18 cellular contexts compared by ENCODE assay signal in genomic region chrX:50769389-50770063, GRCh38. TPM values are rescaled to one million over a fixed set of nuclear protein-coding genes. Genes with fewer than 3 reads are reported as not detected.
A peak's percentile ranks its signal among the peaks of the same experiment; 100 is the strongest.
DNase-seq lines count a peak whose midpoint lies in the region; ATAC-seq and TF ChIP-seq lines count a peak whose summit lies in the region.
"Had no signal": no experiment of that assay in that cellular context is flagged by ENCODE, and none has a peak within 500 bp of the region (broad histone marks: within the 10 kb centered on the region; RNA-seq: fewer than 3 reads in every experiment).

No MANE protein-coding gene starts in this region.

- no peaks in the 10 kb centered on the region for H3K4me1 ChIP-seq in mucosa of descending colon (ENCODE audit: low read depth)
- peaks cover 0 to 8% (median 2%) of the 10 kb centered on the region in 4 donors for H3K4me1 ChIP-seq in upper lobe of left lung
- H3K4me1 ChIP-seq: parathyroid adenoma had no signal

- H3K36me3 ChIP-seq in mucosa of descending colon (ENCODE audit: low read depth) (no peaks in the 10 kb centered on the region), upper lobe of left lung (no peaks in the 10 kb centered on the region)

- H3K9me3 ChIP-seq in mucosa of descending colon: no peaks in the 10 kb centered on the region
- H3K9me3 ChIP-seq in upper lobe of left lung: no peaks in the 10 kb centered on the region

- no peaks in the 10 kb centered on the region for H3K27me3 ChIP-seq in upper lobe of left lung

- TF ChIP-seq EP300 in upper lobe of left lung (IDR thresholded peaks at IDR 0.05): peak in 2 of 4 donors; percentile 3 to 22

- intact Hi-C loops in left ventricle myocardium superior (cut with micrococcal nuclease): no loop called here
- intact Hi-C loops in Right ventricle myocardium inferior (cut with DNase I): no loop called here
- intact Hi-C loops in mucosa of descending colon (cut with DNase I, micrococcal nuclease): no loop called here

- no peak overlapping the region for H3K4me3 ChIP-seq in epithelial cell of esophagus (ENCODE audit: low read length)
- no peak overlapping the region for H3K4me3 ChIP-seq in mucosa of descending colon
- no peak overlapping the region for H3K4me3 ChIP-seq in upper lobe of left lung
- H3K4me3 ChIP-seq: GM12878 had no signal

- TF ChIP-seq CTCF in epithelial cell of esophagus (IDR thresholded peaks at IDR 0.05; ENCODE audit: insufficient read depth, low read depth, low read length, missing control alignments): no peak
- TF ChIP-seq CTCF in mucosa of descending colon (IDR thresholded peaks at IDR 0.05): no peak
- TF ChIP-seq CTCF in upper lobe of left lung (IDR thresholded peaks at IDR 0.05): no peak

- ATAC-seq in left ventricle myocardium superior: peak; percentile 86
- no peak for ATAC-seq in Right ventricle myocardium inferior
- ATAC-seq in mucosa of descending colon: peak; percentile 91
- ATAC-seq in upper lobe of left lung (ENCODE audit: low FRiP score in 2 of 2): peak; percentile 24 to 80
- ATAC-seq: CD8-positive, alpha-beta T cell; GM12878; SK-N-SH treated with all-trans-retinoic acid at 6 μM for 48 hours had no signal

- WGBS in upper lobe of left lung, 2 donors: 81 to 84% methylated on average over 3 to 5 of the region's 5 CpGs

- peak overlapping the region in 2 of 4 donors; percentile 27 to 39 for H3K27ac ChIP-seq in upper lobe of left lung
- H3K27ac ChIP-seq: parathyroid adenoma had no signal

- peak; percentile 33 for DNase-seq in left ventricle myocardium superior
- no peak for DNase-seq in Right ventricle myocardium inferior (ENCODE audit: missing footprints)
- peak; percentile 43 for DNase-seq in epithelial cell of esophagus (ENCODE audit: low read depth)
- peak; percentile 47 to 80 (median 52) for DNase-seq in mucosa of descending colon
- DNase-seq in upper lobe of left lung: peak in 1 of 2 donors; percentile 68
- DNase-seq in T-helper 1 cell: no peak
- no peak for DNase-seq in activated naive CD4-positive, alpha-beta T cell treated with Interleukin-2 at 50 U/mL for 16 hours
- DNase-seq in HK-2 (ENCODE audit: unreplicated experiment): no peak
- DNase-seq: activated CD4-positive, alpha-beta T cell treated with anti-CD3 and anti-CD28 coated beads, Interleukin-2, amount 50 U/mL, for 48 hours; amniotic stem cell; CD8-positive, alpha-beta T cell; HCEC 1CT; Kasumi-1; NCI-H146 had no signal

- no peak for TF ChIP-seq POLR2A in upper lobe of left lung (IDR thresholded peaks at IDR 0.05)

RNA-seq across cellular contexts. Expression of gene SHROOM4, which starts 44.5 kb away (rescaled TPM):
- total RNA-seq in left ventricle myocardium superior (8.9 TPM), Right ventricle myocardium inferior (10.8 TPM), mucosa of descending colon (1 to 10 TPM; 2.9 to 3.6 (median 3.2) TPM), upper lobe of left lung (10 to 100 TPM; 26.7 to 51.4 (median 35.3) TPM)
- total RNA-seq: CD8-positive, alpha-beta T cell; NCI-H460 had no signal

Comparison
In these comparisons a context has a peak if more than half of its experiments do, and no peak if none do; other contexts are left out.
1. DNase-seq: peak in left ventricle myocardium superior (single experiment), epithelial cell of esophagus (single experiment) and mucosa of descending colon (3 of 3); none in Right ventricle myocardium inferior (single experiment), T-helper 1 cell (0 of 5), activated naive CD4-positive, alpha-beta T cell treated with Interleukin-2 at 50 U/mL for 16 hours (single experiment) and HK-2 (single experiment).